ENCODE assay signal across 1 cellular context in genomic region chr10:119291223-119291900, GRCh38.
TF ChIP-seq lines count a peak whose summit lies in the region.

No MANE protein-coding gene starts in this region.

TF ChIP-seq in IMR-90, 13 proteins besides CTCF, POLR2A, EP300 and RAD21:
- TF ChIP-seq FOS (IDR thresholded peaks at IDR 0.05; ENCODE audit: low read depth, low read length) (no peak), CHD1 (IDR thresholded peaks at IDR 0.05; ENCODE audit: low read depth, low read length) (no peak), NFE2L2 (IDR thresholded peaks at IDR 0.05; ENCODE audit: low read depth, low read length) (no peak), CEBPB (IDR thresholded peaks at IDR 0.05; ENCODE audit: low read depth, low read length) (no peak), USF2 (IDR thresholded peaks at IDR 0.05; ENCODE audit: low read depth, low read length) (no peak), ELK1 (IDR thresholded peaks at IDR 0.05; ENCODE audit: borderline replicate concordance, low read depth, low read length) (no peak), BHLHE40 (IDR thresholded peaks at IDR 0.05; ENCODE audit: low read depth, low read length) (no peak), SMC3 (IDR thresholded peaks at IDR 0.05; ENCODE audit: low read depth, low read length) (no peak), MAZ (IDR thresholded peaks at IDR 0.05; ENCODE audit: borderline replicate concordance, low read depth, low read length) (no peak), MAFK (IDR thresholded peaks at IDR 0.05; ENCODE audit: low read depth, low read length) (no peak), RFX5 (IDR thresholded peaks at IDR 0.05; ENCODE audit: low read depth, low read length) (no peak), RCOR1 (IDR thresholded peaks at IDR 0.05; ENCODE audit: insufficient replicate concordance, low read length) (no peak), MXI1 (IDR thresholded peaks at IDR 0.05; ENCODE audit: borderline replicate concordance, low read depth, low read length) (no peak)
